Comparison of ENCODE assay signal across 17 cellular contexts in the genomic region with DNA sequence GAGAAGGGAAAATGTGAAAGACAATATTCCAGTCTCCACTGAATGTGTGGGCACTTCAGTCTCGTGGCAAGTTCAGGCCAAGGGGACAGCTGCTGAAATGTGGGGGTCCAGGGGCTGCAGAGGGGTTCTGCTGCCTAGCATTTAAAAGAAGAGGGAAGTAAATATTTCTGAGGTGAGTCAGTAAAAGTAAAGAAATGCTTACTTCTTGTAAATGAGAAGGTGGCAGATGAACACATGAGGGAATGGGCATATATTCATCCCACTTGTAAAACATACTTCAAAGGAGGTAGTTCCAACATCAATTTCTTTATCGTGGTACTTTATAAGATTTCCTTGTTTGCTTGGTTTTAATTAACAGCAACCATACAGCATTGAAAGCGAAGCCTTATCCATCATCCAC.
"Had no signal": no experiment of that assay in that cellular context is flagged by ENCODE, and none has a peak within 500 bp of the region (broad histone marks: within the 10 kb centered on the region; RNA-seq: fewer than 3 reads in every experiment).

No MANE protein-coding gene starts in this region.

- H3K4me3 ChIP-seq: right atrium auricular region, skin epidermis, tibial artery, uterus had no signal

- H3K4me3 Mint-ChIP-seq: activated naive CD8-positive, alpha-beta T cell; brain had no signal

- H3K27ac Mint-ChIP-seq: activated naive CD8-positive, alpha-beta T cell; brain; progenitor cell of endocrine pancreas had no signal

- H3K9me3 ChIP-seq: right atrium auricular region, tibial artery, uterus had no signal

- H3K27me3 ChIP-seq: right atrium auricular region, tibial artery, uterus had no signal

- H3K36me3 Mint-ChIP-seq: activated naive CD8-positive, alpha-beta T cell; brain had no signal

- DNase-seq: activated CD4-positive, alpha-beta T cell treated with anti-CD3 and anti-CD28 coated beads for 4 hours; activated gamma-delta T cell; activated T-cell treated with anti-CD3 and anti-CD28 coated beads, Interleukin-2, amount 50 U/mL, for 1 hour; cortex of kidney; effector CD4-positive, alpha-beta T cell; foreskin fibroblast; glutamatergic neuron; stimulated activated CD4-positive, alpha-beta T cell treated with anti-CD3 and anti-CD28 coated beads, Interleukin-4, amount 100 ng/mL, for 1 hour; stimulated activated naive CD4-positive, alpha-beta T cell; SW 1271; tibial artery; uterus had no signal

- H3K4me1 Mint-ChIP-seq: brain had no signal

- H3K4me1 ChIP-seq: right atrium auricular region, tibial artery, uterus had no signal

- H3K27ac ChIP-seq: right atrium auricular region, skin epidermis, tibial artery, uterus had no signal

- H3K27me3 Mint-ChIP-seq: activated naive CD8-positive, alpha-beta T cell had no signal

- H3K36me3 ChIP-seq: right atrium auricular region, tibial artery, uterus had no signal
